9 cellular contexts compared by ENCODE assay signal in the genomic region with DNA sequence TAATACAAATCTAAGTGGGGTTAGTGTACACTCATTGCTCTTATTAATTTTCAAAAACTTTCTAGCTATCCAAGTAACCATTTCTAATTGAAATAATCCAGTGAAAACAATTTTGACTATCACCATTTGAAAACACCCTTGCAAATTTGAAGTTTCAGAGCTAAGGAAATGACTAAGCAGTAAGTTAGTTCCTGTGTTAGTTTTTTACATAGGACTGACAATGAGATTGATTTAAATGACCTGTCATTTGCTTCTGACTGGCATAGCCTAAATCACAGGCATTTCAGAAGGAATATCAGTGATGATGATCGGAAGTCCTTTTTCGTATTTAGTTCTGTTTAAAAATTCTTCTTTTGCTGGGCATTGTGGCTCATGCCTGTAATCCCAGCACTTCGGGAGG. TPM values are rescaled to one million over a fixed set of nuclear protein-coding genes. Genes with fewer than 3 reads are reported as not detected.
DNase-seq lines count a peak whose midpoint lies in the region; ATAC-seq and TF ChIP-seq lines count a peak whose summit lies in the region.
"Had no signal": no experiment of that assay in that cellular context is flagged by ENCODE, and none has a peak within 500 bp of the region (broad histone marks: within the 10 kb centered on the region; RNA-seq: fewer than 3 reads in every experiment).

No MANE protein-coding gene starts in this region.

- H3K4me2 ChIP-seq in OCI-LY3 (ENCODE audit: low read length) (0 out of 2 replicates have a peak overlapping the region, but pooled peaks have one; percentile 2), skeletal muscle satellite cell (ENCODE audit: low read length) (peak overlapping the region; percentile 58), trophoblast cell (ENCODE audit: low read length) (no peak overlapping the region)

- no peak overlapping the region for H2BK12ac ChIP-seq in trophoblast cell (ENCODE audit: low read length)

- H3K4me1 ChIP-seq in OCI-LY3 (ENCODE audit: low read length) (peaks cover 82% of the 10 kb centered on the region), skeletal muscle satellite cell (ENCODE audit: control insufficient read depth, insufficient read depth, low read length) (peaks cover 24% of the 10 kb centered on the region), trophoblast cell (ENCODE audit: control insufficient read depth in 1 of 2, insufficient read depth in 2 of 2, low read length in 2 of 2) (no peaks in the 10 kb centered on the region)

- H3K4ac ChIP-seq in trophoblast cell (ENCODE audit: low read depth, low read length), result no peak overlapping the region

- WGBS in trophoblast cell (ENCODE audit: extremely low coverage, insufficient coverage, insufficient read length), result no CpG with 5 or more reads among the region's 3 CpGs

- ATAC-seq in activated T-cell treated with anti-CD3 and anti-CD28 coated beads, Interleukin-2, amount 50 U/mL, for 72 hours (replicated peaks in 1 of 2), result peak in 1 of 2 donors; percentile 54
- ATAC-seq in central memory CD8-positive, alpha-beta T cell (replicated peaks; ENCODE audit: extremely low read depth, poor library complexity, severe bottlenecking), result peak; percentile 63
- ATAC-seq in GM21515 (IDR thresholded peaks at IDR 0.05; ENCODE audit: unreplicated experiment), result no peak

- H3K9me3 ChIP-seq in OCI-LY3 (ENCODE audit: insufficient read depth, low read length), result no peaks in the 10 kb centered on the region
- no peaks in the 10 kb centered on the region for H3K9me3 ChIP-seq in skeletal muscle satellite cell (replicated peaks; ENCODE audit: low read length)
- no peaks in the 10 kb centered on the region for H3K9me3 ChIP-seq in trophoblast cell (ENCODE audit: insufficient read depth, low read depth, low read length)

- H4K20me1 ChIP-seq in OCI-LY3 (ENCODE audit: insufficient read depth, low read length), result peaks cover 91% of the 10 kb centered on the region

- H4K12ac ChIP-seq in trophoblast cell (ENCODE audit: low read depth, low read length), result no peak overlapping the region

- H3K79me1 ChIP-seq in trophoblast cell (ENCODE audit: low read length), result no peaks in the 10 kb centered on the region

- peaks cover 68% of the 10 kb centered on the region for H3K36me3 ChIP-seq in OCI-LY3 (replicated peaks; ENCODE audit: low read depth, low read length)
- H3K36me3 ChIP-seq in skeletal muscle satellite cell (ENCODE audit: insufficient read depth, low read length), result peaks cover 33% of the 10 kb centered on the region
- H3K36me3 ChIP-seq in trophoblast cell (ENCODE audit: control insufficient read depth in 1 of 2, insufficient read depth in 2 of 2, low read length in 2 of 2), result peaks cover 6 to 7% of the 10 kb centered on the region in 2 experiments

- H2BK5ac ChIP-seq in trophoblast cell (ENCODE audit: low read depth, low read length, poor library complexity), result no peak overlapping the region

- no peaks in the 10 kb centered on the region for H3K27me3 ChIP-seq in OCI-LY3 (ENCODE audit: low read depth, low read length)
- H3K27me3 ChIP-seq in skeletal muscle satellite cell (ENCODE audit: control insufficient read depth, insufficient read depth, low read length), result no peaks in the 10 kb centered on the region
- H3K27me3 ChIP-seq in trophoblast cell (ENCODE audit: insufficient read depth, low read length), result no peaks in the 10 kb centered on the region

- H3K36me3 Mint-ChIP-seq in activated T-cell treated with anti-CD3 and anti-CD28 coated beads, Interleukin-2, amount 50 U/mL, for 72 hours (ENCODE audit: insufficient read depth in 2 of 2), result peaks cover 23 to 48% of the 10 kb centered on the region in 2 donors
- peaks cover 73% of the 10 kb centered on the region for H3K36me3 Mint-ChIP-seq in central memory CD8-positive, alpha-beta T cell (ENCODE audit: insufficient read depth)

- H4K8ac ChIP-seq in trophoblast cell (ENCODE audit: low read depth, low read length), result no peak overlapping the region

- H2BK120ac ChIP-seq in trophoblast cell (ENCODE audit: insufficient read depth, low read length, poor library complexity), result no peak overlapping the region

- H2AK5ac ChIP-seq in trophoblast cell (ENCODE audit: low read length), result no peak overlapping the region

- TF ChIP-seq CTCF in OCI-LY3 (IDR thresholded peaks at IDR 0.05; ENCODE audit: low read depth, low read length), result no peak

- H3K27ac ChIP-seq in OCI-LY3 (ENCODE audit: low read length), result peak overlapping the region; percentile 4; the same call in 1 of the 2 replicates
- H3K27ac ChIP-seq in trophoblast cell (ENCODE audit: low read depth, low read length), result no peak overlapping the region

- H3K79me2 ChIP-seq in OCI-LY3 (ENCODE audit: low read length), result peaks cover 100% of the 10 kb centered on the region
- no peaks in the 10 kb centered on the region for H3K79me2 ChIP-seq in trophoblast cell (ENCODE audit: control insufficient read depth, insufficient read depth, low read length, poor library complexity)

- H2AFZ ChIP-seq in OCI-LY3 (ENCODE audit: low read depth, low read length), result no peak overlapping the region
- no peak overlapping the region for H2AFZ ChIP-seq in trophoblast cell (ENCODE audit: insufficient read depth, low read length, poor library complexity)

- H3K9ac ChIP-seq in OCI-LY3 (ENCODE audit: low read length) (no peak overlapping the region), skeletal muscle satellite cell (ENCODE audit: low read depth, low read length) (no peak overlapping the region), trophoblast cell (ENCODE audit: low read length) (no peak overlapping the region)

- H4K91ac ChIP-seq in trophoblast cell (ENCODE audit: low read depth, low read length), result no peak overlapping the region

- no peak overlapping the region for H3K4me3 ChIP-seq in OCI-LY3 (ENCODE audit: low read length)
- H3K4me3 ChIP-seq in skeletal muscle satellite cell (ENCODE audit: low read length), result no peak overlapping the region
- no peak overlapping the region for H3K4me3 ChIP-seq in trophoblast cell (ENCODE audit: low read depth, low read length)

- H3K9me3 Mint-ChIP-seq in activated T-cell treated with anti-CD3 and anti-CD28 coated beads, Interleukin-2, amount 50 U/mL, for 72 hours, result no peaks in the 10 kb centered on the region
- no peaks in the 10 kb centered on the region for H3K9me3 Mint-ChIP-seq in central memory CD8-positive, alpha-beta T cell

- H3K27ac Mint-ChIP-seq in activated T-cell treated with anti-CD3 and anti-CD28 coated beads, Interleukin-2, amount 50 U/mL, for 72 hours, result peak overlapping the region; percentile 94
- H3K27ac Mint-ChIP-seq in central memory CD8-positive, alpha-beta T cell (ENCODE audit: low read depth), result peak overlapping the region; percentile 69

- no peak overlapping the region for H3K18ac ChIP-seq in trophoblast cell (ENCODE audit: low read length)

- H3K23ac ChIP-seq in trophoblast cell (ENCODE audit: low read length), result no peak overlapping the region

- peak overlapping the region; percentile 60 to 66 for H3K4me3 Mint-ChIP-seq in activated T-cell treated with anti-CD3 and anti-CD28 coated beads, Interleukin-2, amount 50 U/mL, for 72 hours
- no peak overlapping the region for H3K4me3 Mint-ChIP-seq in central memory CD8-positive, alpha-beta T cell

- DNase-seq in activated T-cell treated with anti-CD3 and anti-CD28 coated beads, Interleukin-2, amount 50 U/mL, for 72 hours, result no peak
- DNase-seq in activated T-cell treated with anti-CD3 and anti-CD28 coated beads, Interleukin-2, amount 50 U/mL, for 1 hour, result no peak
- no peak for DNase-seq in central memory CD8-positive, alpha-beta T cell (ENCODE audit: low spot score in 2 of 2)
- DNase-seq in trophoblast cell (no peak), NCI-H2171 treated with DMSO at 0.1 percent for 48 hours (lab: John Stamatoyannopoulos, UW) (no peak)
- DNase-seq: activated CD8-positive, alpha-beta memory T cell treated with anti-CD3 and anti-CD28 coated beads, Interleukin-2, amount 50 U/mL, for 48 hours had no signal

- H3K4me1 Mint-ChIP-seq in activated T-cell treated with anti-CD3 and anti-CD28 coated beads, Interleukin-2, amount 50 U/mL, for 72 hours (ENCODE audit: low read depth), result peaks cover 91% of the 10 kb centered on the region
- peaks cover 65% of the 10 kb centered on the region for H3K4me1 Mint-ChIP-seq in central memory CD8-positive, alpha-beta T cell

- no peak overlapping the region for H3K14ac ChIP-seq in trophoblast cell (ENCODE audit: low read length)

- no peaks in the 10 kb centered on the region for H3K27me3 Mint-ChIP-seq in activated T-cell treated with anti-CD3 and anti-CD28 coated beads, Interleukin-2, amount 50 U/mL, for 72 hours (ENCODE audit: low read depth)
- H3K27me3 Mint-ChIP-seq in central memory CD8-positive, alpha-beta T cell, result no peaks in the 10 kb centered on the region

RNA-seq across cellular contexts. Expression of gene STK4, which starts 27.0 kb away (rescaled TPM):
- total RNA-seq in activated T-cell treated with anti-CD3 and anti-CD28 coated beads, Interleukin-2, amount 50 U/mL, for 72 hours, result 100 to 1,000 TPM; 161 to 162 TPM
- 24.9 and 31.7 TPM in 2 replicates for total RNA-seq in skeletal muscle satellite cell (2012; rRNA removed)
- polyA plus RNA-seq in trophoblast cell (2013), result 13.2 and 14.0 TPM in 2 replicates

RNA-seq across cellular contexts. Expression of gene TOMM34, which starts 33.1 kb away (rescaled TPM):
- 10 to 100 TPM; 43.5 to 46.8 TPM for total RNA-seq in activated T-cell treated with anti-CD3 and anti-CD28 coated beads, Interleukin-2, amount 50 U/mL, for 72 hours
- total RNA-seq in skeletal muscle satellite cell (2012; rRNA removed), result 51.5 and 52.0 TPM in 2 replicates
- polyA plus RNA-seq in trophoblast cell (2013), result 40.4 and 42.2 TPM in 2 replicates
